Comparison of ENCODE assay signal across 1 cellular context in the genomic region with DNA sequence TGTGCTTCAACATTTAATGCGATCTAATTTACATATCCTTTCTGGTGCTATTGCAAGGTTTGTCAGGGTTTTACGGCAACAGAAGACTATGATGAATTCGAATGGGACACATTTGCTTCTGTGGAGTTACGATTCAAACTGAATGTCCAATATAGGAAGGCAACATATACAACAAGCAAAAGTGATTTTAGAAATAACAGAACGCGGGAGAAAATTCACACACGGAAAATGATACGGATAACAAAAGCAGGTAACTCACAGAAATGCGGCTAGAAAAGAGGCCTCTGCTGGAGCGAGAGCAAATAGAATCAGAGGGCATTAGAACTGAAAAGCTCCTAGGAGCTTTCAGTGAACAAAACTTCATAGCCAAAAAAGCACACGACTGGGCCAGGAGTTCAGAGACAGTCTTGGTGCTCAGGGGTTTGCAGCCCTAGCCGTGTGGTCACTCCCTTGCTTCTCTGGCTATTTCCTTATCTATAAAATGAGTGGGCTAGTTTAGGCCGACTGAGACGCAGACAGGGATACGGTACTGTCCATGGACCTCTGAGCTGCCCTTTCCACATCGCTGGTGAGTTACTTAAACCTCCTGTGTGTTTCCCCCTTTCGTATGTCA.
TF ChIP-seq lines count a peak whose summit lies in the region.

No MANE protein-coding gene starts in this region.

TF ChIP-seq in GM23338, 12 proteins besides CTCF, POLR2A, EP300 and RAD21 (continued from another document):
- TF ChIP-seq EZH2phosphoT487 (IDR thresholded peaks at IDR 0.05; ENCODE audit: unreplicated experiment) (no peak), STAT1 (IDR thresholded peaks at IDR 0.05; ENCODE audit: unreplicated experiment) (no peak), ZNF114 (CRISPR knock-in tag; IDR thresholded peaks at IDR 0.05) (no peak), NANOG (IDR thresholded peaks at IDR 0.05; ENCODE audit: borderline replicate concordance) (no peak)
- TF ChIP-seq, protein P1, sequence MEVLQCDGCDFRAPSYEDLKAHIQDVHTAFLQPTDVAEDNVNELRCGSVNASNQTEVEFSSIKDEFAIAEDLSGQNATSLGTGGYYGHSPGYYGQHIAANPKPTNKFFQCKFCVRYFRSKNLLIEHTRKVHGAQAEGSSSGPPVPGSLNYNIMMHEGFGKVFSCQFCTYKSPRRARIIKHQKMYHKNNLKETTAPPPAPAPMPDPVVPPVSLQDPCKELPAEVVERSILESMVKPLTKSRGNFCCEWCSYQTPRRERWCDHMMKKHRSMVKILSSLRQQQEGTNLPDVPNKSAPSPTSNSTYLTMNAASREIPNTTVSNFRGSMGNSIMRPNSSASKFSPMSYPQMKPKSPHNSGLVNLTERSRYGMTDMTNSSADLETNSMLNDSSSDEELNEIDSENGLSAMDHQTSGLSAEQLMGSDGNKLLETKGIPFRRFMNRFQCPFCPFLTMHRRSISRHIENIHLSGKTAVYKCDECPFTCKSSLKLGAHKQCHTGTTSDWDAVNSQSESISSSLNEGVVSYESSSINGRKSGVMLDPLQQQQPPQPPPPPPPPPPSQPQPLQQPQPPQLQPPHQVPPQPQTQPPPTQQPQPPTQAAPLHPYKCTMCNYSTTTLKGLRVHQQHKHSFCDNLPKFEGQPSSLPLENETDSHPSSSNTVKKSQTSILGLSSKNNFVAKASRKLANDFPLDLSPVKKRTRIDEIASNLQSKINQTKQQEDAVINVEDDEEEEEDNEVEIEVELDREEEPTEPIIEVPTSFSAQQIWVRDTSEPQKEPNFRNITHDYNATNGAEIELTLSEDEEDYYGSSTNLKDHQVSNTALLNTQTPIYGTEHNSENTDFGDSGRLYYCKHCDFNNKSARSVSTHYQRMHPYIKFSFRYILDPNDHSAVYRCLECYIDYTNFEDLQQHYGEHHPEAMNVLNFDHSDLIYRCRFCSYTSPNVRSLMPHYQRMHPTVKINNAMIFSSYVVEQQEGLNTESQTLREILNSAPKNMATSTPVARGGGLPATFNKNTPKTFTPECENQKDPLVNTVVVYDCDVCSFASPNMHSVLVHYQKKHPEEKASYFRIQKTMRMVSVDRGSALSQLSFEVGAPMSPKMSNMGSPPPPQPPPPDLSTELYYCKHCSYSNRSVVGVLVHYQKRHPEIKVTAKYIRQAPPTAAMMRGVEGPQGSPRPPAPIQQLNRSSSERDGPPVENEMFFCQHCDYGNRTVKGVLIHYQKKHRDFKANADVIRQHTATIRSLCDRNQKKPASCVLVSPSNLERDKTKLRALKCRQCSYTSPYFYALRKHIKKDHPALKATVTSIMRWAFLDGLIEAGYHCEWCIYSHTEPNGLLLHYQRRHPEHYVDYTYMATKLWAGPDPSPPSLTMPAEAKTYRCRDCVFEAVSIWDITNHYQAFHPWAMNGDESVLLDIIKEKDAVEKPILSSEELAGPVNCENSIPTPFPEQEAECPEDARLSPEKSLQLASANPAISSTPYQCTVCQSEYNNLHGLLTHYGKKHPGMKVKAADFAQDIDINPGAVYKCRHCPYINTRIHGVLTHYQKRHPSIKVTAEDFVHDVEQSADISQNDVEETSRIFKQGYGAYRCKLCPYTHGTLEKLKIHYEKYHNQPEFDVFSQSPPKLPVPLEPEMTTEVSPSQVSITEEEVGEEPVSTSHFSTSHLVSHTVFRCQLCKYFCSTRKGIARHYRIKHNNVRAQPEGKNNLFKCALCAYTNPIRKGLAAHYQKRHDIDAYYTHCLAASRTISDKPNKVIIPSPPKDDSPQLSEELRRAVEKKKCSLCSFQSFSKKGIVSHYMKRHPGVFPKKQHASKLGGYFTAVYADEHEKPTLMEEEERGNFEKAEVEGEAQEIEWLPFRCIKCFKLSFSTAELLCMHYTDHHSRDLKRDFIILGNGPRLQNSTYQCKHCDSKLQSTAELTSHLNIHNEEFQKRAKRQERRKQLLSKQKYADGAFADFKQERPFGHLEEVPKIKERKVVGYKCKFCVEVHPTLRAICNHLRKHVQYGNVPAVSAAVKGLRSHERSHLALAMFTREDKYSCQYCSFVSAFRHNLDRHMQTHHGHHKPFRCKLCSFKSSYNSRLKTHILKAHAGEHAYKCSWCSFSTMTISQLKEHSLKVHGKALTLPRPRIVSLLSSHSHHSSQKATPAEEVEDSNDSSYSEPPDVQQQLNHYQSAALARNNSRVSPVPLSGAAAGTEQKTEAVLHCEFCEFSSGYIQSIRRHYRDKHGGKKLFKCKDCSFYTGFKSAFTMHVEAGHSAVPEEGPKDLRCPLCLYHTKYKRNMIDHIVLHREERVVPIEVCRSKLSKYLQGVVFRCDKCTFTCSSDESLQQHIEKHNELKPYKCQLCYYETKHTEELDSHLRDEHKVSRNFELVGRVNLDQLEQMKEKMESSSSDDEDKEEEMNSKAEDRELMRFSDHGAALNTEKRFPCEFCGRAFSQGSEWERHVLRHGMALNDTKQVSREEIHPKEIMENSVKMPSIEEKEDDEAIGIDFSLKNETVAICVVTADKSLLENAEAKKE (CRISPR knock-in tag; IDR thresholded peaks at IDR 0.05), result no peak
- TF ChIP-seq, protein P2, sequence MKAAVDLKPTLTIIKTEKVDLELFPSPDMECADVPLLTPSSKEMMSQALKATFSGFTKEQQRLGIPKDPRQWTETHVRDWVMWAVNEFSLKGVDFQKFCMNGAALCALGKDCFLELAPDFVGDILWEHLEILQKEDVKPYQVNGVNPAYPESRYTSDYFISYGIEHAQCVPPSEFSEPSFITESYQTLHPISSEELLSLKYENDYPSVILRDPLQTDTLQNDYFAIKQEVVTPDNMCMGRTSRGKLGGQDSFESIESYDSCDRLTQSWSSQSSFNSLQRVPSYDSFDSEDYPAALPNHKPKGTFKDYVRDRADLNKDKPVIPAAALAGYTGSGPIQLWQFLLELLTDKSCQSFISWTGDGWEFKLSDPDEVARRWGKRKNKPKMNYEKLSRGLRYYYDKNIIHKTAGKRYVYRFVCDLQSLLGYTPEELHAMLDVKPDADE (IDR thresholded peaks at IDR 0.05), result no peak
